8 cellular contexts compared by ENCODE assay signal in genomic region chr11:43681543-43681942, GRCh38. TPM values are rescaled to one million over a fixed set of nuclear protein-coding genes. Genes with fewer than 3 reads are reported as not detected.
DNase-seq lines count a peak whose midpoint lies in the region; ATAC-seq and TF ChIP-seq lines count a peak whose summit lies in the region.

No MANE protein-coding gene starts in this region.

- H3K9me2 ChIP-seq in SU-DHL-6 (replicated peaks; ENCODE audit: insufficient read depth, low read length) = no peaks in the 10 kb centered on the region

- H3K27me3 ChIP-seq in H7 (ENCODE audit: control insufficient read depth, insufficient read depth, low read length) (no peaks in the 10 kb centered on the region), SU-DHL-6 (ENCODE audit: low read length) (no peaks in the 10 kb centered on the region)

- no peaks in the 10 kb centered on the region for H4K20me1 ChIP-seq in SU-DHL-6 (ENCODE audit: low read depth, low read length)

- H3K9me3 ChIP-seq in SU-DHL-6 (ENCODE audit: insufficient read depth, low read length) = no peaks in the 10 kb centered on the region

- peak overlapping the region; percentile 69 for H3K9ac ChIP-seq in SU-DHL-6 (ENCODE audit: low read length)

- peak overlapping the region; percentile 77 for H3K27ac ChIP-seq in SU-DHL-6 (ENCODE audit: low read depth, low read length)

- H3K36me3 ChIP-seq in H7 (replicated peaks; ENCODE audit: control insufficient read depth, insufficient read depth, low read length) (peaks cover 4% of the 10 kb centered on the region), SU-DHL-6 (ENCODE audit: low read length) (peaks cover 14% of the 10 kb centered on the region)

- H3K4me3 ChIP-seq in H7 (ENCODE audit: insufficient read depth, low read depth, low read length) = peak overlapping the region; percentile 95
- peak overlapping the region; percentile 79 for H3K4me3 ChIP-seq in SU-DHL-6 (ENCODE audit: insufficient read depth, low read length, poor library complexity, severe bottlenecking)
- peak overlapping the region; percentile 90 for H3K4me3 ChIP-seq in fibroblast of mammary gland (ENCODE audit: control insufficient read depth, low read depth, low read length)
- H3K4me3 ChIP-seq in retinal pigment epithelial cell (ENCODE audit: low read length) = peak overlapping the region; percentile 90

- in situ Hi-C loops in ACHN (cut with HindIII; ENCODE audit: low pct_ligation_motif_present, low pct_unique_long_range_greater_than_20kb, low sequenced_read_pairs) = no loop called here

- TF ChIP-seq CTCF in SU-DHL-6 (IDR thresholded peaks at IDR 0.05; ENCODE audit: insufficient read depth, low read length, poor library complexity, severe bottlenecking) (no peak), fibroblast of mammary gland (conservative IDR thresholded peaks at IDR 0.05; ENCODE audit: control insufficient read depth, insufficient read depth, low read depth, low read length) (no peak), retinal pigment epithelial cell (conservative IDR thresholded peaks at IDR 0.05; ENCODE audit: low read depth, low read length) (no peak)

- H3F3A ChIP-seq in SU-DHL-6 (ENCODE audit: insufficient read depth) = peaks cover 8% of the 10 kb centered on the region; the same call in 1 of the 2 replicates

- H2AFZ ChIP-seq in SU-DHL-6 (ENCODE audit: low read depth, low read length, severe bottlenecking) = peak overlapping the region; percentile 10

- ATAC-seq in GM21515 (IDR thresholded peaks at IDR 0.05; ENCODE audit: unreplicated experiment) (no peak), HG03159 (IDR thresholded peaks at IDR 0.05; ENCODE audit: unreplicated experiment) (no peak)

- peak; percentile 50 for DNase-seq in ACHN
- DNase-seq in H7 = no peak
- peak; percentile 42 for DNase-seq in fibroblast of mammary gland (ENCODE audit: low read depth)
- no peak for DNase-seq in retinal pigment epithelial cell (ENCODE audit: low read depth)
- no peak for DNase-seq in DMS153 treated with DMSO at 0.1 percent for 48 hours (lab: John Stamatoyannopoulos, UW; ENCODE audit: unreplicated experiment)

- peaks cover 56% of the 10 kb centered on the region for H3K79me2 ChIP-seq in SU-DHL-6 (ENCODE audit: insufficient read depth, low read length)

- peak overlapping the region; percentile 98 for H3K4me2 ChIP-seq in SU-DHL-6 (ENCODE audit: low read depth, low read length, poor library complexity, severe bottlenecking)

RNA-seq across cellular contexts. Expression of gene HSD17B12, which starts 1.0 kb away (rescaled TPM):
- total RNA-seq in H7 (2014; rRNA removed; shearing (Covaris generic)) = 72.1 and 87.6 TPM in 2 replicates

Comparison
In these comparisons a context has a peak if more than half of its experiments do, and no peak if none do; other contexts are left out.
1. DNase-seq: peak in ACHN (single experiment) and fibroblast of mammary gland (single experiment); none in H7 (single experiment), retinal pigment epithelial cell (single experiment) and DMS153 treated with DMSO at 0.1 percent for 48 hours (single experiment).
2. Peak in every context shown above with its lines, with median percentiles within 50 percentile points of each other: H3K4me3 ChIP-seq.